8 cellular contexts compared by ENCODE assay signal in genomic region chr10:43648083-43648391, GRCh38. TPM values are rescaled to one million over a fixed set of nuclear protein-coding genes. Genes with fewer than 3 reads are reported as not detected.
DNase-seq lines count a peak whose midpoint lies in the region; ATAC-seq and TF ChIP-seq lines count a peak whose summit lies in the region.

No MANE protein-coding gene starts in this region.

- peak overlapping the region; percentile 91 for H2AFZ ChIP-seq in ACC112 (ENCODE audit: low read length, unreplicated experiment)

- in situ Hi-C loops in brain microvascular endothelial cell (cut with HindIII; ENCODE audit: low pct_ligation_motif_present, low sequenced_read_pairs), result no loop called here

- H3K27me3 ChIP-seq in ACC112 (ENCODE audit: insufficient read depth, low read length), result no peaks in the 10 kb centered on the region
- no peaks in the 10 kb centered on the region for H3K27me3 ChIP-seq in brain microvascular endothelial cell (replicated peaks)

- peaks cover 7% of the 10 kb centered on the region for H3K79me2 ChIP-seq in ACC112 (ENCODE audit: control insufficient read depth, insufficient read depth, low read length, unreplicated experiment)

- intact Hi-C loops in mucosa of descending colon (cut with DNase I, micrococcal nuclease), result no loop called here

- H3K27ac ChIP-seq in ACC112 (ENCODE audit: low read depth, low read length) (peak overlapping the region; percentile 39; the same call in 1 of the 2 replicates), brain microvascular endothelial cell (no peak overlapping the region)

- H3K9me3 ChIP-seq in mucosa of descending colon, result peaks cover 42% of the 10 kb centered on the region

- peak; percentile 0 for ATAC-seq in HG03175 (IDR thresholded peaks at IDR 0.05; ENCODE audit: unreplicated experiment)
- no peak for ATAC-seq in mucosa of descending colon
- no peak for ATAC-seq in HG03460 (IDR thresholded peaks at IDR 0.05; ENCODE audit: unreplicated experiment)
- ATAC-seq in GM19351 (IDR thresholded peaks at IDR 0.05; ENCODE audit: unreplicated experiment), result no peak

- H3K4me1 ChIP-seq in ACC112 (ENCODE audit: control insufficient read depth, insufficient read depth, low read length, unreplicated experiment) (peaks cover 3% of the 10 kb centered on the region), mucosa of descending colon (ENCODE audit: low read depth) (no peaks in the 10 kb centered on the region)

- H3K36me3 ChIP-seq in ACC112 (ENCODE audit: insufficient read depth, low read length), result peaks cover 46% of the 10 kb centered on the region
- H3K36me3 ChIP-seq in brain microvascular endothelial cell (replicated peaks), result peaks cover 25% of the 10 kb centered on the region
- peaks cover 12% of the 10 kb centered on the region for H3K36me3 ChIP-seq in mucosa of descending colon (ENCODE audit: low read depth)

- TF ChIP-seq CTCF in brain microvascular endothelial cell (IDR thresholded peaks at IDR 0.05; ENCODE audit: low read depth, low read length, missing control alignments) (no peak), mucosa of descending colon (IDR thresholded peaks at IDR 0.05) (no peak)

- H3K4me3 ChIP-seq in ACC112 (ENCODE audit: low read depth, low read length) (peak overlapping the region; percentile 89), brain microvascular endothelial cell (ENCODE audit: low read depth, low read length) (peak overlapping the region; percentile 72), mucosa of descending colon (peak overlapping the region; percentile 83)

- DNase-seq in brain microvascular endothelial cell, result no peak
- DNase-seq in mucosa of descending colon, result no peak
- no peak for DNase-seq in HPDE6-E6E7 (ENCODE audit: extremely low spot score)
- DNase-seq in OCI-M1 (lab: John Stamatoyannopoulos, UW), result no peak

RNA-seq across cellular contexts. Expression of gene ZNF32, which starts 0.6 kb away (rescaled TPM):
- total RNA-seq in mucosa of descending colon, result 10 to 100 TPM; 10.6 to 46.5 (median 14.8) TPM

RNA-seq across cellular contexts. Expression of gene ZNF485, which starts 41.8 kb away (rescaled TPM):
- 1 to 10 TPM; 2.4 to 5.8 (median 4.3) TPM for total RNA-seq in mucosa of descending colon
